ENCODE assay signal across 23 cellular contexts in genomic region chr15:79878078-79878705, GRCh38.
"Had no signal": no experiment of that assay in that cellular context is flagged by ENCODE, and none has a peak within 500 bp of the region (broad histone marks: within the 10 kb centered on the region; RNA-seq: fewer than 3 reads in every experiment).

No MANE protein-coding gene starts in this region.

- ATAC-seq: activated T-cell treated with anti-CD3 and anti-CD28 coated beads, Interleukin-2, amount 50 U/mL, for 4 hours; T-helper 17 cell had no signal

- FAIRE-seq: astrocyte had no signal

- DNase-seq: activated B cell treated with CpG ODN at 0.5 μM for 24 hours; activated CD4-positive, alpha-beta memory T cell treated with anti-CD3 and anti-CD28 coated beads for 36 hours; activated CD4-positive, alpha-beta T cell treated with anti-CD3 and anti-CD28 coated beads, Interleukin-2, amount 10 ng/mL, durations not matched to agents 7 days and 5 days; activated CD8-positive, alpha-beta memory T cell treated with anti-CD3 and anti-CD28 coated beads for 24 hours; activated effector memory CD4-positive, alpha-beta T cell treated with anti-CD3 and anti-CD28 coated beads, Interleukin-2, amount 50 U/mL, for 16 hours; activated naive CD4-positive, alpha-beta T cell treated with Interleukin-2 at 50 U/mL for 16 hours; activated T-cell treated with anti-CD3 and anti-CD28 coated beads, Interleukin-2, amount 50 U/mL, for 4 hours; amygdala; NCI-H1092 treated with DMSO at 0.1 percent for 48 hours; NCI-H1417 treated with DMSO at 0.1 percent for 48 hours; NCI-H1694; NCI-H2029; NCI-H2107; NCI-H345; NCI-H510A treated with DMSO at 0.1 percent for 48 hours; PC-9; SIG-M5; T-helper 17 cell; T-helper 9 cell had no signal

- H3K4me2 ChIP-seq: KMS-11, PC-9 had no signal

- H3K27ac ChIP-seq: KMS-11, PC-9 had no signal

- H3K4me1 Mint-ChIP-seq: activated B cell treated with CpG ODN at 0.5 μM for 24 hours had no signal

- H3K27me3 Mint-ChIP-seq: activated B cell treated with CpG ODN at 0.5 μM for 24 hours; activated CD4-positive, alpha-beta memory T cell treated with anti-CD3 and anti-CD28 coated beads for 36 hours; activated CD4-positive, alpha-beta T cell treated with anti-CD3 and anti-CD28 coated beads, Interleukin-2, amount 10 ng/mL, durations not matched to agents 7 days and 5 days; activated naive CD8-positive, alpha-beta T cell; brain; T-helper 17 cell had no signal

- H3K27ac Mint-ChIP-seq: activated B cell treated with CpG ODN at 0.5 μM for 24 hours; activated CD4-positive, alpha-beta memory T cell treated with anti-CD3 and anti-CD28 coated beads for 36 hours; activated CD4-positive, alpha-beta T cell treated with anti-CD3 and anti-CD28 coated beads, Interleukin-2, amount 10 ng/mL, durations not matched to agents 7 days and 5 days; activated naive CD8-positive, alpha-beta T cell; brain; T-helper 17 cell had no signal

- H3K9ac ChIP-seq: KMS-11 had no signal

- H2AFZ ChIP-seq: PC-9 had no signal

- H3K4me3 Mint-ChIP-seq: activated B cell treated with CpG ODN at 0.5 μM for 24 hours; activated CD4-positive, alpha-beta memory T cell treated with anti-CD3 and anti-CD28 coated beads for 36 hours; activated CD4-positive, alpha-beta T cell treated with anti-CD3 and anti-CD28 coated beads, Interleukin-2, amount 10 ng/mL, durations not matched to agents 7 days and 5 days; activated naive CD8-positive, alpha-beta T cell; activated T-cell treated with anti-CD3 and anti-CD28 coated beads, Interleukin-2, amount 50 U/mL, for 4 hours; brain; T-helper 17 cell had no signal

- H3K4me3 ChIP-seq: PC-9 had no signal
